8 cellular contexts compared by ENCODE assay signal in the genomic region with DNA sequence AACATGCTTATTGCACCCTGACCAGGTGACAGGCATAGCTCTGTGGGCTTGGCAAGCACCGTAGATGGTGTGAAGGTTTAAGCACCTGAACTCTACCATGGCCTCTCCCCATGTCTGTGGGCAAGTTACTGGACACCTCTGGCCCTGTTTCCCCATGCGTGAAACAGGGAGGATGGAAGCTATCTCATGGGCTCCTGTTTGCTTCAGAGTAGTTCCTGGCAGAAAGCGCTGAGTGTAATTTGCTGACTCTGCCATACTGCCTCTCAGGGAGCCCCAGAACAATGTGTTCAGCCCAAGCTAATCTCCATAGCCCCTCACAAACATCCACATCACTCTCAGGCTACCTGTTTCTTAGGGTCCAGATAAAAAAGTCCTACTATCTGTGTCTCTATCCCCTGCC. TPM values are rescaled to one million over a fixed set of nuclear protein-coding genes. Genes with fewer than 3 reads are reported as not detected.
DNase-seq lines count a peak whose midpoint lies in the region; ATAC-seq and TF ChIP-seq lines count a peak whose summit lies in the region.

No MANE protein-coding gene starts in this region.

- no peaks in the 10 kb centered on the region for H3K9me3 Mint-ChIP-seq in activated naive CD4-positive, alpha-beta T cell treated with anti-CD3 and anti-CD28 coated beads, Interleukin-2, amount 50 U/mL, for 72 hours
- no peaks in the 10 kb centered on the region for H3K9me3 Mint-ChIP-seq in memory B cell
- H3K9me3 Mint-ChIP-seq in type B pancreatic cell: no peaks in the 10 kb centered on the region
- H3K9me3 Mint-ChIP-seq in WTC11: no peaks in the 10 kb centered on the region

- peaks cover 29% of the 10 kb centered on the region for H3K4me1 Mint-ChIP-seq in memory B cell
- peaks cover 40% of the 10 kb centered on the region for H3K4me1 Mint-ChIP-seq in type B pancreatic cell (ENCODE audit: unreplicated experiment)
- peaks cover 33% of the 10 kb centered on the region for H3K4me1 Mint-ChIP-seq in WTC11

- H3K4me3 Mint-ChIP-seq in memory B cell (no peak overlapping the region), type B pancreatic cell (peak overlapping the region; percentile 94), WTC11 (no peak overlapping the region)

- DNase-seq in activated naive CD4-positive, alpha-beta T cell treated with anti-CD3 and anti-CD28 coated beads, Interleukin-2, amount 50 U/mL, for 72 hours (ENCODE audit: low spot score in 2 of 2): peak in 1 of 2 donors; percentile 16
- no peak for DNase-seq in activated naive CD4-positive, alpha-beta T cell treated with anti-CD3 and anti-CD28 coated beads, Interleukin-2, amount 50 U/mL, for 16 hours
- peak; percentile 49 for DNase-seq in activated CD8-positive, alpha-beta memory T cell treated with anti-CD3 and anti-CD28 coated beads, Interleukin-2, amount 50 U/mL, for 48 hours
- DNase-seq in memory B cell (ENCODE audit: low spot score in 2 of 2) (no peak), type B pancreatic cell (ENCODE audit: extremely low spot score, unreplicated experiment) (peak; percentile 20), WTC11 (ENCODE audit: low spot score) (no peak), GM03348 (ENCODE audit: low spot score) (no peak)

- ATAC-seq in activated naive CD4-positive, alpha-beta T cell treated with anti-CD3 and anti-CD28 coated beads, Interleukin-2, amount 50 U/mL, for 72 hours: no peak
- no peak for ATAC-seq in memory B cell (ENCODE audit: low read depth)
- no peak for ATAC-seq in WTC11
- no peak for ATAC-seq in GM19035 (IDR thresholded peaks at IDR 0.05; ENCODE audit: unreplicated experiment)

- H3K27ac Mint-ChIP-seq in activated naive CD4-positive, alpha-beta T cell treated with anti-CD3 and anti-CD28 coated beads, Interleukin-2, amount 50 U/mL, for 72 hours: peak overlapping the region; percentile 86 to 92
- H3K27ac Mint-ChIP-seq in memory B cell: peak overlapping the region; percentile 74
- peak overlapping the region; percentile 83 for H3K27ac Mint-ChIP-seq in type B pancreatic cell
- H3K27ac Mint-ChIP-seq in WTC11: no peak overlapping the region

- H3K27me3 Mint-ChIP-seq in memory B cell (peaks cover 7% of the 10 kb centered on the region), type B pancreatic cell (no peaks in the 10 kb centered on the region), WTC11 (ENCODE audit: low read depth) (peaks cover 2% of the 10 kb centered on the region)

- POLR2A ChIA-PET in WTC11 (lab: Charles Lee): interaction anchor here (0.6 to 1.4 kb wide), 4 partner anchors 11 to 441 kb away, joined by 3 to 4 read pairs (median 3); no protein-coding TSS in a partner anchor

- TF ChIP-seq CTCF in type B pancreatic cell (conservative IDR thresholded peaks at IDR 0.05) (no peak), WTC11 (IDR thresholded peaks at IDR 0.05) (no peak)

- CTCF ChIA-PET in WTC11 (lab: Charles Lee): interaction anchor here (0.6 to 5.4 kb wide), 65 partner anchors 9 to 645 kb away, joined by 3 to 67 read pairs (median 4); partner anchors contain the start of genes APOBEC3D, CBX7 and NPTXR

- peaks cover 19 to 24% of the 10 kb centered on the region in 2 donors for H3K36me3 Mint-ChIP-seq in activated naive CD4-positive, alpha-beta T cell treated with anti-CD3 and anti-CD28 coated beads, Interleukin-2, amount 50 U/mL, for 72 hours
- H3K36me3 Mint-ChIP-seq in memory B cell (peaks cover 2% of the 10 kb centered on the region), type B pancreatic cell (no peaks in the 10 kb centered on the region), WTC11 (peaks cover 13% of the 10 kb centered on the region; the same call in 1 of the 2 replicates)

TF ChIP-seq in WTC11, 78 proteins besides CTCF, POLR2A, EP300 and RAD21 (continues in another document):
- TF ChIP-seq GABPB1 (CRISPR knock-in tag; IDR thresholded peaks at IDR 0.05) (no peak), IRF2 (CRISPR knock-in tag; IDR thresholded peaks at IDR 0.05; ENCODE audit: borderline replicate concordance, low read depth) (no peak), CREB1 (CRISPR knock-in tag; IDR thresholded peaks at IDR 0.05) (no peak), NR3C1 (CRISPR knock-in tag; conservative IDR thresholded peaks at IDR 0.05; ENCODE audit: low read depth) (no peak), MYBL2 (CRISPR knock-in tag; IDR thresholded peaks at IDR 0.05) (no peak), E2F4 (CRISPR knock-in tag; IDR thresholded peaks at IDR 0.05; ENCODE audit: borderline replicate concordance, low read depth) (no peak), NFYB (CRISPR knock-in tag; conservative IDR thresholded peaks at IDR 0.05; ENCODE audit: low read depth) (no peak), RELA (CRISPR knock-in tag; IDR thresholded peaks at IDR 0.05; ENCODE audit: borderline replicate concordance) (no peak)
- TF ChIP-seq, protein P1, sequence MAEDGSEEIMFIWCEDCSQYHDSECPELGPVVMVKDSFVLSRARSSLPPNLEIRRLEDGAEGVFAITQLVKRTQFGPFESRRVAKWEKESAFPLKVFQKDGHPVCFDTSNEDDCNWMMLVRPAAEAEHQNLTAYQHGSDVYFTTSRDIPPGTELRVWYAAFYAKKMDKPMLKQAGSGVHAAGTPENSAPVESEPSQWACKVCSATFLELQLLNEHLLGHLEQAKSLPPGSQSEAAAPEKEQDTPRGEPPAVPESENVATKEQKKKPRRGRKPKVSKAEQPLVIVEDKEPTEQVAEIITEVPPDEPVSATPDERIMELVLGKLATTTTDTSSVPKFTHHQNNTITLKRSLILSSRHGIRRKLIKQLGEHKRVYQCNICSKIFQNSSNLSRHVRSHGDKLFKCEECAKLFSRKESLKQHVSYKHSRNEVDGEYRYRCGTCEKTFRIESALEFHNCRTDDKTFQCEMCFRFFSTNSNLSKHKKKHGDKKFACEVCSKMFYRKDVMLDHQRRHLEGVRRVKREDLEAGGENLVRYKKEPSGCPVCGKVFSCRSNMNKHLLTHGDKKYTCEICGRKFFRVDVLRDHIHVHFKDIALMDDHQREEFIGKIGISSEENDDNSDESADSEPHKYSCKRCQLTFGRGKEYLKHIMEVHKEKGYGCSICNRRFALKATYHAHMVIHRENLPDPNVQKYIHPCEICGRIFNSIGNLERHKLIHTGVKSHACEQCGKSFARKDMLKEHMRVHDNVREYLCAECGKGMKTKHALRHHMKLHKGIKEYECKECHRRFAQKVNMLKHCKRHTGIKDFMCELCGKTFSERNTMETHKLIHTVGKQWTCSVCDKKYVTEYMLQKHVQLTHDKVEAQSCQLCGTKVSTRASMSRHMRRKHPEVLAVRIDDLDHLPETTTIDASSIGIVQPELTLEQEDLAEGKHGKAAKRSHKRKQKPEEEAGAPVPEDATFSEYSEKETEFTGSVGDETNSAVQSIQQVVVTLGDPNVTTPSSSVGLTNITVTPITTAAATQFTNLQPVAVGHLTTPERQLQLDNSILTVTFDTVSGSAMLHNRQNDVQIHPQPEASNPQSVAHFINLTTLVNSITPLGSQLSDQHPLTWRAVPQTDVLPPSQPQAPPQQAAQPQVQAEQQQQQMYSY (CRISPR knock-in tag; IDR thresholded peaks at IDR 0.05): no peak
- TF ChIP-seq, protein P2, sequence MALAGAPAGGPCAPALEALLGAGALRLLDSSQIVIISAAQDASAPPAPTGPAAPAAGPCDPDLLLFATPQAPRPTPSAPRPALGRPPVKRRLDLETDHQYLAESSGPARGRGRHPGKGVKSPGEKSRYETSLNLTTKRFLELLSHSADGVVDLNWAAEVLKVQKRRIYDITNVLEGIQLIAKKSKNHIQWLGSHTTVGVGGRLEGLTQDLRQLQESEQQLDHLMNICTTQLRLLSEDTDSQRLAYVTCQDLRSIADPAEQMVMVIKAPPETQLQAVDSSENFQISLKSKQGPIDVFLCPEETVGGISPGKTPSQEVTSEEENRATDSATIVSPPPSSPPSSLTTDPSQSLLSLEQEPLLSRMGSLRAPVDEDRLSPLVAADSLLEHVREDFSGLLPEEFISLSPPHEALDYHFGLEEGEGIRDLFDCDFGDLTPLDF (CRISPR knock-in tag; IDR thresholded peaks at IDR 0.05): no peak
- TF ChIP-seq, protein P3, sequence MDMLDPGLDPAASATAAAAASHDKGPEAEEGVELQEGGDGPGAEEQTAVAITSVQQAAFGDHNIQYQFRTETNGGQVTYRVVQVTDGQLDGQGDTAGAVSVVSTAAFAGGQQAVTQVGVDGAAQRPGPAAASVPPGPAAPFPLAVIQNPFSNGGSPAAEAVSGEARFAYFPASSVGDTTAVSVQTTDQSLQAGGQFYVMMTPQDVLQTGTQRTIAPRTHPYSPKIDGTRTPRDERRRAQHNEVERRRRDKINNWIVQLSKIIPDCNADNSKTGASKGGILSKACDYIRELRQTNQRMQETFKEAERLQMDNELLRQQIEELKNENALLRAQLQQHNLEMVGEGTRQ (CRISPR knock-in tag; IDR thresholded peaks at IDR 0.05): no peak

RNA-seq across cellular contexts. Expression of gene CBX6, which starts 2.4 kb away (rescaled TPM):
- 10 to 100 TPM; 46.9 to 92.6 TPM for total RNA-seq in activated naive CD4-positive, alpha-beta T cell treated with anti-CD3 and anti-CD28 coated beads, Interleukin-2, amount 50 U/mL, for 72 hours
- total RNA-seq in type B pancreatic cell (ENCODE audit: low replicate concordance) (93.5 and 116 TPM in 2 replicates), WTC11 (2021) (21.5 to 27.0 TPM (median 23.8 TPM) in 3 replicates)

RNA-seq across cellular contexts. Expression of gene NPTXR, which starts 25.8 kb away (rescaled TPM):
- total RNA-seq in activated naive CD4-positive, alpha-beta T cell treated with anti-CD3 and anti-CD28 coated beads, Interleukin-2, amount 50 U/mL, for 72 hours: 1 to 10 TPM in 1 of 2 donors, under 1 TPM in 1; 0.75 to 1.1 TPM
- total RNA-seq in type B pancreatic cell (ENCODE audit: low replicate concordance) (5.9 and 6.9 TPM in 2 replicates), WTC11 (2021) (10.4 to 11.2 TPM (median 10.6 TPM) in 3 replicates)

Comparison
In these comparisons a context has a peak if more than half of its experiments do, and no peak if none do; other contexts are left out.
1. DNase-seq: peak in activated CD8-positive, alpha-beta memory T cell treated with anti-CD3 and anti-CD28 coated beads, Interleukin-2, amount 50 U/mL, for 48 hours (single experiment) and type B pancreatic cell (single experiment); none in activated naive CD4-positive, alpha-beta T cell treated with anti-CD3 and anti-CD28 coated beads, Interleukin-2, amount 50 U/mL, for 16 hours (single experiment), memory B cell (0 of 2), WTC11 (single experiment) and GM03348 (single experiment).